Comparison of ENCODE assay signal across 8 cellular contexts in the genomic region with DNA sequence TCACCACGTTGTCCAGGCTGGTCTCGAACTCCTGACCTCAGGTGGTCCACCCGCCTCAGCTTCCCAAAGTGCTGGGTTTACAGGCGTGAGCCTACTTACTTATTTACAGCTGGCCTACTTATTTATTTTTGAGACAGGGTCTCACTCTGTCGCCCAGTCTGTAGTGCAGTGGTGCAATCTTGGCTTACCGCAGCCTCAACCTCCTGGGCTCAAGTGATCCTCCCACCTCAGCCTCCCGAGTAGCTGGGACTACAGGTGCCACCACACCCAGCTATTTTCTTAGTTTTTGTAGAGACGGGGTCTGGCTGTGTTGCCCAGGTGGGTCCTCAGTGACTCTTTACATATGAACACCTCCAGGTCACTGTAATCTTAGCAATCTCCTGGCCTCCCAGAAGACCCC. TPM values are rescaled to one million over a fixed set of nuclear protein-coding genes. Genes with fewer than 3 reads are reported as not detected.
"Had no signal": no experiment of that assay in that cellular context is flagged by ENCODE, and none has a peak within 500 bp of the region (broad histone marks: within the 10 kb centered on the region; RNA-seq: fewer than 3 reads in every experiment).

No MANE protein-coding gene starts in this region.

RNA-seq across cellular contexts. Expression of gene ELANE, which starts 2.9 kb away (rescaled TPM):
- total RNA-seq: M059J, NCI-H460, OCI-LY7, PC-9, RPMI7951, SJSA1 had no signal
- polyA plus RNA-seq: SK-N-SH had no signal

RNA-seq across cellular contexts. Expression of gene PRTN3, which starts 8.4 kb away (rescaled TPM):
- total RNA-seq: M059J, OCI-LY7, PC-9, Right ventricle myocardium superior, RPMI7951, SJSA1 had no signal
- polyA plus RNA-seq: SK-N-SH had no signal

RNA-seq across cellular contexts. Expression of gene AZU1, which starts 21.6 kb away (rescaled TPM):
- total RNA-seq: M059J, OCI-LY7, PC-9, Right ventricle myocardium superior, RPMI7951, SJSA1 had no signal

RNA-seq across cellular contexts. Expression of gene PLPPR3, which starts 27.4 kb away (rescaled TPM):
- total RNA-seq: OCI-LY7, Right ventricle myocardium superior, RPMI7951 had no signal
